In genomic region chr11:115391598-115391997, GRCh38 we compare ENCODE assay signal across 20 cellular contexts.
DNase-seq lines count a peak whose midpoint lies in the region; ATAC-seq and TF ChIP-seq lines count a peak whose summit lies in the region.
"Had no signal": no experiment of that assay in that cellular context is flagged by ENCODE, and none has a peak within 500 bp of the region (broad histone marks: within the 10 kb centered on the region; RNA-seq: fewer than 3 reads in every experiment).

No MANE protein-coding gene starts in this region.

- TF ChIP-seq CTCF in neural crest cell (conservative IDR thresholded peaks at IDR 0.05): no peak

- DNase-seq in NCI-H1092 treated with DMSO at 0.1 percent for 48 hours (lab: John Stamatoyannopoulos, UW): peak; percentile 25
- no peak for DNase-seq in NCI-H1092 (lab: John Stamatoyannopoulos, UW)
- peak; percentile 5 for DNase-seq in NCI-H1105 (lab: John Stamatoyannopoulos, UW)
- DNase-seq in NCI-H82 treated with DMSO at 0.1 percent for 48 hours (lab: John Stamatoyannopoulos, UW; ENCODE audit: unreplicated experiment): peak; percentile 25
- no peak for DNase-seq in neural crest cell (ENCODE audit: low read depth, low spot score)
- no peak for DNase-seq in NOMO-1 treated with dmso at 0.1 percent for 144 hours (lab: John Stamatoyannopoulos, UW; ENCODE audit: unreplicated experiment)
- no peak for DNase-seq in NCI-H226
- DNase-seq: central memory CD4-positive, alpha-beta T cell; effector CD4-positive, alpha-beta T cell; EL; heart left ventricle; Kasumi-1; kidney had no signal

- H3K27ac Mint-ChIP-seq in neural crest cell (ENCODE audit: unreplicated experiment): no peak overlapping the region
- H3K27ac Mint-ChIP-seq: activated T-helper 2 cell treated with anti-CD3 and anti-CD28 coated beads, Interferon-gamma antibody, Interleukin-2, Interleukin-4, amounts not matched to agents 10 μg/mL and 5 μg/mL and 100 μg/mL, durations not matched to agents 14 hours and 24 hours and 36 hours; memory B cell; natural killer cell treated with Interleukin-12 subunit alpha and Interleukin-12 subunit beta and Interleukin-15 and Interleukin-18, amount 100 ng/mL, for 72 hours; stimulated activated memory B cell treated with anti-CD40 and anti-IgM and Interleukin-4, amounts not matched to agents 10 μg/mL and 1 μg/mL and 100 μg/mL, for 72 hours had no signal

- peaks cover 55% of the 10 kb centered on the region for H3K4me1 Mint-ChIP-seq in neural crest cell

- H3K27me3 Mint-ChIP-seq in neural crest cell (ENCODE audit: low read depth): no peaks in the 10 kb centered on the region

- no peaks in the 10 kb centered on the region for H3K36me3 Mint-ChIP-seq in neural crest cell (ENCODE audit: low read depth)
- H3K36me3 Mint-ChIP-seq: memory B cell; natural killer cell treated with Interleukin-12 subunit alpha and Interleukin-12 subunit beta and Interleukin-15 and Interleukin-18, amount 100 ng/mL, for 72 hours; stimulated activated memory B cell treated with anti-CD40 and anti-IgM and Interleukin-4, amounts not matched to agents 10 μg/mL and 1 μg/mL and 100 μg/mL, for 72 hours had no signal

- peak overlapping the region; percentile 20 for H3K4me3 Mint-ChIP-seq in neural crest cell
- H3K4me3 Mint-ChIP-seq: memory B cell; natural killer cell treated with Interleukin-12 subunit alpha and Interleukin-12 subunit beta and Interleukin-15 and Interleukin-18, amount 100 ng/mL, for 72 hours; stimulated activated memory B cell treated with anti-CD40 and anti-IgM and Interleukin-4, amounts not matched to agents 10 μg/mL and 1 μg/mL and 100 μg/mL, for 72 hours had no signal

- no peaks in the 10 kb centered on the region for H3K9me3 Mint-ChIP-seq in neural crest cell
- H3K9me3 Mint-ChIP-seq: activated T-helper 2 cell treated with anti-CD3 and anti-CD28 coated beads, Interferon-gamma antibody, Interleukin-2, Interleukin-4, amounts not matched to agents 10 μg/mL and 5 μg/mL and 100 μg/mL, durations not matched to agents 14 hours and 24 hours and 36 hours; natural killer cell treated with Interleukin-12 subunit alpha and Interleukin-12 subunit beta and Interleukin-15 and Interleukin-18, amount 100 ng/mL, for 72 hours; stimulated activated memory B cell treated with anti-CD40 and anti-IgM and Interleukin-4, amounts not matched to agents 10 μg/mL and 1 μg/mL and 100 μg/mL, for 72 hours had no signal

- no peak for ATAC-seq in HG03378 (IDR thresholded peaks at IDR 0.05; ENCODE audit: unreplicated experiment)
- ATAC-seq: activated CD4-positive, CD25-positive, alpha-beta regulatory T cell treated with anti-CD3 and anti-CD28 coated beads, Interleukin-2, amount 50 U/mL, for 24 hours; HCT116; heart left ventricle; natural killer cell treated with Interleukin-12 subunit alpha and Interleukin-12 subunit beta and Interleukin-15 and Interleukin-18, amount 100 ng/mL, for 72 hours; stimulated activated memory B cell treated with anti-CD40 and anti-IgM and Interleukin-4, amounts not matched to agents 10 μg/mL and 1 μg/mL and 100 μg/mL, for 72 hours had no signal

Comparison
In these comparisons a context has a peak if more than half of its experiments do, and no peak if none do; other contexts are left out.
1. DNase-seq: peak in NCI-H1092 treated with DMSO at 0.1 percent for 48 hours (single experiment), NCI-H1105 (single experiment) and NCI-H82 treated with DMSO at 0.1 percent for 48 hours (single experiment); none in NCI-H1092 (single experiment), neural crest cell (single experiment), NOMO-1 treated with dmso at 0.1 percent for 144 hours (single experiment) and NCI-H226 (single experiment).